Comparison of ENCODE assay signal across 8 cellular contexts in genomic region chr5:138353550-138353893, GRCh38. TPM values are rescaled to one million over a fixed set of nuclear protein-coding genes. Genes with fewer than 3 reads are reported as not detected.
A peak's percentile ranks its signal among the peaks of the same experiment; 100 is the strongest.
DNase-seq lines count a peak whose midpoint lies in the region; ATAC-seq lines count a peak whose summit lies in the region.

No MANE protein-coding gene starts in this region.

- no peaks in the 10 kb centered on the region for H3K9me3 ChIP-seq in iPS DF 6.9 (ENCODE audit: control insufficient read depth, insufficient read depth, low read length)

- DNase-seq in Right ventricle myocardium inferior (ENCODE audit: missing footprints) (no peak), left ventricle myocardium superior (no peak), iPS DF 6.9 (ENCODE audit: low read depth, low spot score) (no peak)
- no peak for DNase-seq in activated T-helper 2 cell treated with anti-CD3 and anti-CD28 coated beads, Interferon-gamma antibody, Interleukin-2, Interleukin-4, amounts not matched to agents 10 μg/mL and 5 μg/mL and 100 μg/mL, durations not matched to agents 14 hours and 24 hours and 36 hours (ENCODE audit: low spot score)
- no peak for DNase-seq in stimulated activated effector memory CD8-positive, alpha-beta T cell treated with anti-CD3 and anti-CD28 coated beads, Interleukin-12 subunit alpha, Interleukin-12 subunit beta, amount 100 ng/mL, for 72 hours (ENCODE audit: low spot score in 2 of 2)

- peak overlapping the region; percentile 97 for H3K4me3 Mint-ChIP-seq in activated T-helper 2 cell treated with anti-CD3 and anti-CD28 coated beads, Interferon-gamma antibody, Interleukin-2, Interleukin-4, amounts not matched to agents 10 μg/mL and 5 μg/mL and 100 μg/mL, durations not matched to agents 14 hours and 24 hours and 36 hours (ENCODE audit: low read depth)
- peak overlapping the region; percentile 91 for H3K4me3 Mint-ChIP-seq in stimulated activated effector memory CD8-positive, alpha-beta T cell treated with anti-CD3 and anti-CD28 coated beads, Interleukin-12 subunit alpha, Interleukin-12 subunit beta, amount 100 ng/mL, for 72 hours

- peaks cover 37% of the 10 kb centered on the region for H3K4me1 Mint-ChIP-seq in activated T-helper 2 cell treated with anti-CD3 and anti-CD28 coated beads, Interferon-gamma antibody, Interleukin-2, Interleukin-4, amounts not matched to agents 10 μg/mL and 5 μg/mL and 100 μg/mL, durations not matched to agents 14 hours and 24 hours and 36 hours (ENCODE audit: low read depth)
- peaks cover 36% of the 10 kb centered on the region for H3K4me1 Mint-ChIP-seq in stimulated activated effector memory CD8-positive, alpha-beta T cell treated with anti-CD3 and anti-CD28 coated beads, Interleukin-12 subunit alpha, Interleukin-12 subunit beta, amount 100 ng/mL, for 72 hours

- peaks cover 29% of the 10 kb centered on the region for H3K36me3 Mint-ChIP-seq in activated T-helper 2 cell treated with anti-CD3 and anti-CD28 coated beads, Interferon-gamma antibody, Interleukin-2, Interleukin-4, amounts not matched to agents 10 μg/mL and 5 μg/mL and 100 μg/mL, durations not matched to agents 14 hours and 24 hours and 36 hours (ENCODE audit: low read depth)
- peaks cover 27% of the 10 kb centered on the region for H3K36me3 Mint-ChIP-seq in stimulated activated effector memory CD8-positive, alpha-beta T cell treated with anti-CD3 and anti-CD28 coated beads, Interleukin-12 subunit alpha, Interleukin-12 subunit beta, amount 100 ng/mL, for 72 hours

- H3K27me3 ChIP-seq in iPS DF 6.9 (ENCODE audit: control insufficient read depth, insufficient read depth, low read length) = no peaks in the 10 kb centered on the region

- intact Hi-C loops in Right ventricle myocardium inferior (cut with DNase I) = loop anchor here (2.0 kb wide), 1 partner anchor 15 kb away; the partner anchor contains the start of gene FAM53C
- intact Hi-C loops in left ventricle myocardium superior (cut with micrococcal nuclease) = no loop called here
- intact Hi-C loops in activated T-helper 2 cell treated with anti-CD3 and anti-CD28 coated beads, Interferon-gamma antibody, Interleukin-2, Interleukin-4, amounts not matched to agents 10 μg/mL and 5 μg/mL and 100 μg/mL, durations not matched to agents 14 hours and 24 hours and 36 hours (cut with micrococcal nuclease) = loop anchor here (5.0 kb wide), 1 partner anchor 189 kb away; the partner anchor contains the start of gene ETF1

- no peak overlapping the region for H3K27ac ChIP-seq in iPS DF 6.9 (ENCODE audit: low read length)

- peak overlapping the region; percentile 87 for H3K4me3 ChIP-seq in iPS DF 6.9 (ENCODE audit: low read length)

- WGBS in iPS DF 6.9 (ENCODE audit: insufficient coverage, insufficient read length) = no CpG with 5 or more reads among the region's 8 CpGs

- peaks cover 2% of the 10 kb centered on the region; the same call in 1 of the 2 replicates for H3K36me3 ChIP-seq in iPS DF 6.9 (ENCODE audit: control insufficient read depth, insufficient read depth, low read length)

- ATAC-seq in Right ventricle myocardium inferior = peak; percentile 3
- ATAC-seq in left ventricle myocardium superior = no peak
- ATAC-seq in stimulated activated effector memory CD8-positive, alpha-beta T cell treated with anti-CD3 and anti-CD28 coated beads, Interleukin-12 subunit alpha, Interleukin-12 subunit beta, amount 100 ng/mL, for 72 hours = no peak
- ATAC-seq in HG02852 (IDR thresholded peaks at IDR 0.05; ENCODE audit: unreplicated experiment) = no peak
- no peak for ATAC-seq in HG03521 (IDR thresholded peaks at IDR 0.05; ENCODE audit: unreplicated experiment)
- no peak for ATAC-seq in HG03460 (IDR thresholded peaks at IDR 0.05; ENCODE audit: unreplicated experiment)

- H3K4me1 ChIP-seq in iPS DF 6.9 (ENCODE audit: control insufficient read depth, insufficient read depth, low read length) = peaks cover 4% of the 10 kb centered on the region; the same call in 1 of the 2 replicates

- peak overlapping the region; percentile 94 for H3K27ac Mint-ChIP-seq in activated T-helper 2 cell treated with anti-CD3 and anti-CD28 coated beads, Interferon-gamma antibody, Interleukin-2, Interleukin-4, amounts not matched to agents 10 μg/mL and 5 μg/mL and 100 μg/mL, durations not matched to agents 14 hours and 24 hours and 36 hours
- peak overlapping the region; percentile 95 for H3K27ac Mint-ChIP-seq in stimulated activated effector memory CD8-positive, alpha-beta T cell treated with anti-CD3 and anti-CD28 coated beads, Interleukin-12 subunit alpha, Interleukin-12 subunit beta, amount 100 ng/mL, for 72 hours

- H3K9me3 Mint-ChIP-seq in activated T-helper 2 cell treated with anti-CD3 and anti-CD28 coated beads, Interferon-gamma antibody, Interleukin-2, Interleukin-4, amounts not matched to agents 10 μg/mL and 5 μg/mL and 100 μg/mL, durations not matched to agents 14 hours and 24 hours and 36 hours = peaks cover 7% of the 10 kb centered on the region
- H3K9me3 Mint-ChIP-seq in stimulated activated effector memory CD8-positive, alpha-beta T cell treated with anti-CD3 and anti-CD28 coated beads, Interleukin-12 subunit alpha, Interleukin-12 subunit beta, amount 100 ng/mL, for 72 hours = peaks cover 5% of the 10 kb centered on the region

- H3K27me3 Mint-ChIP-seq in activated T-helper 2 cell treated with anti-CD3 and anti-CD28 coated beads, Interferon-gamma antibody, Interleukin-2, Interleukin-4, amounts not matched to agents 10 μg/mL and 5 μg/mL and 100 μg/mL, durations not matched to agents 14 hours and 24 hours and 36 hours (ENCODE audit: low read depth) = no peaks in the 10 kb centered on the region

RNA-seq across cellular contexts. Expression of gene KDM3B, which starts 1.0 kb away (rescaled TPM):
- total RNA-seq in Right ventricle myocardium inferior = 36.3 TPM
- 40.8 TPM for total RNA-seq in left ventricle myocardium superior
- total RNA-seq in activated T-helper 2 cell treated with anti-CD3 and anti-CD28 coated beads, Interferon-gamma antibody, Interleukin-2, Interleukin-4, amounts not matched to agents 10 μg/mL and 5 μg/mL and 100 μg/mL, durations not matched to agents 14 hours and 24 hours and 36 hours = 52.8 and 54.5 TPM in 2 replicates

RNA-seq across cellular contexts. Expression of gene FAM53C, which starts 15.5 kb away (rescaled TPM):
- total RNA-seq in Right ventricle myocardium inferior = 30.8 TPM
- total RNA-seq in left ventricle myocardium superior = 32.3 TPM
- total RNA-seq in activated T-helper 2 cell treated with anti-CD3 and anti-CD28 coated beads, Interferon-gamma antibody, Interleukin-2, Interleukin-4, amounts not matched to agents 10 μg/mL and 5 μg/mL and 100 μg/mL, durations not matched to agents 14 hours and 24 hours and 36 hours = 24.4 and 26.1 TPM in 2 replicates

RNA-seq across cellular contexts. Expression of gene CDC25C, which starts 21.9 kb away (rescaled TPM):
- total RNA-seq in Right ventricle myocardium inferior = 0.24 TPM
- not detected for total RNA-seq in left ventricle myocardium superior
- total RNA-seq in activated T-helper 2 cell treated with anti-CD3 and anti-CD28 coated beads, Interferon-gamma antibody, Interleukin-2, Interleukin-4, amounts not matched to agents 10 μg/mL and 5 μg/mL and 100 μg/mL, durations not matched to agents 14 hours and 24 hours and 36 hours = 8.4 and 9.0 TPM in 2 replicates
